In the genomic region with DNA sequence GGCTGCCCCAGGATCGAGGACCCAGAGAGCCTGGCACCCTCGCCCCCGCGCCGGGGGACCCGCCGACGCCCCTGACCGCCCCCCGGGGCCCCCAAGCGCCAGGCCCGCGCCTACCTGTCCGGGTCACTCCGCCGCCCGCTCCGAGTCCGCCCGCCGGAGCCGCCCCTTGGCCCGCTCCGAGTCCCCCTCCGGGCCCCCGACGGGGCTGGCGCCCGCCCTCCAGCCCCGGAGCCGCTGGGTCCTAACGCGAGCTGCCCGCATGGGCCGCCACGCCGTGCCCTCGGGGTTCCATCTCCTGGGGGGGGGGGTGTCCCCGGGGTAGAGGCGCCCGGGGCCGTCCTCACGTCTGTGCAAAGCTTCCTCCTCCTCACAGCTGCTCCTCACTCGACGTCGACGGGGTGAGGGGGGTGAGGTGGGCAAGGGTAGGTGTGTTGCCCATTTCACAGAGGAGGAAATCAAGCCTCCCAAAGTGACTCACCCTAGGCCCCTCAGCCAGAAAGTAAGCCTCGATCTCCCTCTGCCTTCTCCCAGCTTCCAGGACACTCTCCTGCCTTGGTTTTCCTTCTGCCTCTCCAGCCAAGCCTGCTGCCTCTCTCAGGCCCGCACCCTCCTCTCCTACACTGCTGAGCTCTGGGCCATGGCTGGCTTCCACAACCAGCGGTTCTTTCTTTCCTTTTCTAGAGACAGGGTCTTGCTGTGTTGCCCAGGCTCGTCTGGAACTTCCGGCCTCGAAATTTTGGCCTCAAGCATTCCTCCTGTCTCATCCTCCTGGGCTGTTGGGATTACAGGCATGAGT, we compare ENCODE assay signal across 8 cellular contexts. TPM values are rescaled to one million over a fixed set of nuclear protein-coding genes. Genes with fewer than 3 reads are reported as not detected.
DNase-seq lines count a peak whose midpoint lies in the region; ATAC-seq and TF ChIP-seq lines count a peak whose summit lies in the region.

A gene with protein sequence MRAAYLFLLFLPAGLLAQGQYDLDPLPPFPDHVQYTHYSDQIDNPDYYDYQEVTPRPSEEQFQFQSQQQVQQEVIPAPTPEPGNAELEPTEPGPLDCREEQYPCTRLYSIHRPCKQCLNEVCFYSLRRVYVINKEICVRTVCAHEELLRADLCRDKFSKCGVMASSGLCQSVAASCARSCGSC (minus strand): TSS at position 148 of the 796 bp plus-strand sequence. CDS start 2,347 bp downstream, outside the sequence.

- ATAC-seq in omental fat pad (ENCODE audit: low FRiP score) (no peak), GM21423 (IDR thresholded peaks at IDR 0.05; ENCODE audit: unreplicated experiment) (no peak), HG03378 (IDR thresholded peaks at IDR 0.05; ENCODE audit: unreplicated experiment) (no peak)

- H3K9me3 ChIP-seq in CD4-positive, alpha-beta memory T cell (ENCODE audit: control insufficient read depth in 1 of 2, low read length in 2 of 2) = no peaks in the 10 kb centered on the region
- no peaks in the 10 kb centered on the region for H3K9me3 ChIP-seq in NT2/D1 (ENCODE audit: insufficient read depth, low read length)

- DNase-seq in CD4-positive, alpha-beta memory T cell = no peak
- DNase-seq in NT2/D1 (ENCODE audit: low read depth, low spot score) (no peak), epithelial cell of esophagus (ENCODE audit: low read depth) (peak; percentile 46), omental fat pad (ENCODE audit: low spot score) (no peak), NCI-H1092 treated with DMSO at 0.1 percent for 48 hours (lab: John Stamatoyannopoulos, UW) (no peak), NCI-H510A treated with DMSO at 0.1 percent for 48 hours (lab: John Stamatoyannopoulos, UW) (no peak)

- no peaks in the 10 kb centered on the region for H3K36me3 ChIP-seq in CD4-positive, alpha-beta memory T cell (ENCODE audit: insufficient read depth, low read length)
- H3K36me3 ChIP-seq in NT2/D1 (ENCODE audit: insufficient read depth, insufficient read length, low read length) = peaks cover 30% of the 10 kb centered on the region

- no peak within 1 kb of the TSS for H3K4me3 ChIP-seq in CD4-positive, alpha-beta memory T cell (ENCODE audit: low read length in 2 of 2)
- H3K4me3 ChIP-seq in NT2/D1 (ENCODE audit: insufficient read length, low read depth) (peak within 1 kb of the TSS; percentile 69), epithelial cell of esophagus (ENCODE audit: low read length) (peak within 1 kb of the TSS; percentile 51)

- H3K27me3 Mint-ChIP-seq in CD4-positive, alpha-beta memory T cell = peaks cover 15 to 18% of the 10 kb centered on the region in 2 donors

- H3K9ac ChIP-seq in NT2/D1 (ENCODE audit: insufficient read length, low read depth) = peak within 1 kb of the TSS; percentile 77

- no peak within 1 kb of the TSS for H3K27ac ChIP-seq in CD4-positive, alpha-beta memory T cell (ENCODE audit: low read depth, low read length)

- no peaks in the 10 kb centered on the region for H3K27me3 ChIP-seq in CD4-positive, alpha-beta memory T cell (ENCODE audit: insufficient read depth, low read length)
- H3K27me3 ChIP-seq in NT2/D1 (ENCODE audit: insufficient read depth, insufficient read length) = no peaks in the 10 kb centered on the region

- H3K36me3 Mint-ChIP-seq in CD4-positive, alpha-beta memory T cell = peaks cover 2 to 5% of the 10 kb centered on the region in 2 donors

- H3K4me3 Mint-ChIP-seq in CD4-positive, alpha-beta memory T cell = peak within 1 kb of the TSS; percentile 63 to 86 (median 82)

- TF ChIP-seq CTCF in epithelial cell of esophagus (IDR thresholded peaks at IDR 0.05; ENCODE audit: insufficient read depth, low read depth, low read length, missing control alignments) (no peak), omental fat pad (IDR thresholded peaks at IDR 0.05) (no peak)

- H3K9me3 Mint-ChIP-seq in CD4-positive, alpha-beta memory T cell = no peaks in the 10 kb centered on the region

- H3K4me1 ChIP-seq in CD4-positive, alpha-beta memory T cell (ENCODE audit: insufficient read depth, low read length) = no peaks in the 10 kb centered on the region
- H3K4me1 ChIP-seq in NT2/D1 (ENCODE audit: insufficient read depth, insufficient read length) = peaks cover 22% of the 10 kb centered on the region

- POLR2A ChIA-PET in CD4-positive, alpha-beta memory T cell (lab: Charles Lee; ENCODE audit: partially characterized antibody) = no interaction called here

- peak within 1 kb of the TSS in 3 of 7 donors; percentile 42 to 69 (median 42) for H3K27ac Mint-ChIP-seq in CD4-positive, alpha-beta memory T cell

- intact Hi-C loops in CD4-positive, alpha-beta memory T cell (cut with micrococcal nuclease) = no loop called here

- H3K4me1 Mint-ChIP-seq in CD4-positive, alpha-beta memory T cell = peaks cover 7 to 15% (median 8%) of the 10 kb centered on the region in 4 donors

- CTCF ChIA-PET in CD4-positive, alpha-beta memory T cell (lab: Charles Lee; ENCODE audit: partially characterized antibody) = no interaction called here

RNA-seq across cellular contexts. Expression of the gene that starts here (rescaled TPM):
- not detected for total RNA-seq in CD4-positive, alpha-beta memory T cell
- not detected for polyA plus RNA-seq in CD4-positive, alpha-beta memory T cell
- total RNA-seq in omental fat pad = 10 to 100 TPM in 3 of 4 donors, 1 to 10 TPM in 1; 9.3 to 17.9 (median 10.6) TPM

Comparison
In these comparisons a context has a peak if more than half of its experiments do, and no peak if none do; other contexts are left out.
1. RNA of the gene that starts here (total RNA-seq): 9.3 to 17.9 TPM in omental fat pad; not detected in CD4-positive, alpha-beta memory T cell; every median in the first group is over 10 times any median in the second.
2. H3K4me3 ChIP-seq: peak in NT2/D1 (single experiment) and epithelial cell of esophagus (single experiment); none in CD4-positive, alpha-beta memory T cell (0 of 2).